8 cellular contexts compared by ENCODE assay signal in the genomic region with DNA sequence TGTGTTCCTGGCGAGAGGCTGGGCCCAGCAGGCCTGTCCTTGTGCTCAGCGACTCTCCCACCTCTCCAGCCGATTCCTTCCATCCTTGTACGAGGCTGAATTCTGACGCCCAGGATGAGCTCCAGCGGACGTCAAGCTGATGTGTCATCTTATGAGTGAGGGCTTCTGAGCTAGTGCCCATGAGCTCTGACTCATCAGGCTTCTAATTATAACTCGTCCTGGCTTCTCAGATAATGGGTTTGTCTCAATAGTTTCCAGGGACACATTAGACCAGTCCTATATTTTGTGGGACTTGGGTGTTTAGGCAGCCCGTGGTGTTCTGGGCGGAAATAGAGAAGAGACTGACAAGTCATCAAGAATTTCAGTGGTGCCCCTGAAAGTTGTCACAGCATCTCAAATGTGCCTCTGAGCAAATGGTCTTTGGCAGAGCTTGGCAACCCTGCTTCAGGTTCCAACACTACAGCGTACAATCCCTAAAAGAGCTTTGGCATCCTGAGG.
DNase-seq lines count a peak whose midpoint lies in the region; FAIRE-seq and TF ChIP-seq lines count a peak whose summit lies in the region.

No MANE protein-coding gene starts in this region.

- FAIRE-seq in GM19239 (lab: Jason Lieb, UNC): peak; percentile 79
- peak; percentile 87 for FAIRE-seq in RCC 7860 (lab: Jason Lieb, UNC)
- FAIRE-seq in GM12891 (lab: Jason Lieb, UNC): no peak

- dilution Hi-C loops in mammary epithelial cell (cut with HindIII; ENCODE audit: low sequenced_read_pairs): loop anchor here (5.0 kb wide), 3 partner anchors 57 to 112 kb away; no protein-coding TSS in a partner anchor

- no TSS peak for BruUV-seq in mammary epithelial cell (replicated peaks; lab: Mats Ljungman, UMichigan)

- DNase-seq in GM19239 (ENCODE audit: insufficient read length, low spot score): no peak
- DNase-seq in RCC 7860 (ENCODE audit: low spot score): peak; percentile 97
- DNase-seq in mammary epithelial cell: peak; percentile 97
- no peak for DNase-seq in DMS114 treated with DMSO at 0.1 percent for 48 hours (lab: John Stamatoyannopoulos, UW; ENCODE audit: unreplicated experiment)
- no peak for DNase-seq in NCI-H1436 (lab: John Stamatoyannopoulos, UW)
- no peak for DNase-seq in GM10248 (ENCODE audit: extremely low spot score)
- DNase-seq in GM12891 (ENCODE audit: insufficient read length, low spot score): no peak

- H3K36me3 ChIP-seq in mammary epithelial cell (ENCODE audit: insufficient read depth, low read length) (no peaks in the 10 kb centered on the region), mesodermal cell (ENCODE audit: control insufficient read depth, insufficient read depth, low read length) (no peaks in the 10 kb centered on the region)

- CTCF ChIA-PET in mammary epithelial cell (lab: Charles Lee; ENCODE audit: low non-redundant PET) (interaction anchor here (0.5 kb wide), 1 partner anchor 53 kb away, joined by 4 read pairs; no protein-coding TSS in a partner anchor), GM10248 (lab: Yijun Ruan, JAX) (interaction anchor here (0.7 to 3.6 kb wide), 9 partner anchors 8 to 125 kb away, joined by 3 to 22 read pairs (median 7); no protein-coding TSS in a partner anchor)

- peaks cover 4% of the 10 kb centered on the region for H3K79me2 ChIP-seq in mammary epithelial cell (ENCODE audit: insufficient read depth, low read length)

- H4K20me1 ChIP-seq in mammary epithelial cell (ENCODE audit: insufficient read depth, low read length): no peaks in the 10 kb centered on the region

- no peak for TF ChIP-seq CTCF in mammary epithelial cell (conservative IDR thresholded peaks at IDR 0.05 in 1 of 2, IDR thresholded peaks at IDR 0.05 in 1 of 2; ENCODE audit: extremely low read depth in 1 of 2, insufficient read depth in 1 of 2, low read depth in 1 of 2, low read length in 2 of 2)
- TF ChIP-seq CTCF in GM10248 (IDR thresholded peaks at IDR 0.05; ENCODE audit: control extremely low read depth, extremely low read depth, low read depth, missing control alignments): no peak

- peaks cover 45% of the 10 kb centered on the region for H3K4me1 ChIP-seq in mammary epithelial cell (ENCODE audit: insufficient read depth, low read length)
- H3K4me1 ChIP-seq in mesodermal cell (ENCODE audit: control insufficient read depth, insufficient read depth, low read length, poor library complexity, severe bottlenecking): peaks cover 44% of the 10 kb centered on the region

- H3K9me3 ChIP-seq in mammary epithelial cell (replicated peaks; ENCODE audit: insufficient read depth, low read length) (no peaks in the 10 kb centered on the region), mesodermal cell (ENCODE audit: control insufficient read depth, low read length) (no peaks in the 10 kb centered on the region)

- peak overlapping the region; percentile 21 for H3K4me2 ChIP-seq in mammary epithelial cell (ENCODE audit: insufficient read depth, low read depth, low read length)

- in situ Hi-C loops in mammary epithelial cell (cut with MboI; ENCODE audit: low sequenced_read_pairs in 2 of 2): no loop called here

- POLR2A ChIA-PET in GM10248 (lab: Yijun Ruan, JAX): interaction anchor here (0.9 kb wide), 1 partner anchor 10 kb away, joined by 3 read pairs; no protein-coding TSS in a partner anchor

- WGBS in mammary epithelial cell (ENCODE audit: low coverage, missing lambda C conversion rate): 9% methylated on average over 11 of the region's 11 CpGs
- 50 to 75% methylated on average over 2 to 8 of the region's 11 CpGs for WGBS in mesodermal cell (ENCODE audit: insufficient coverage in 2 of 2), 2 experiments

- no peak for TF ChIP-seq POLR2A in GM12891 (IDR thresholded peaks at IDR 0.05; ENCODE audit: low read depth, low read length)

- H3K9ac ChIP-seq in mammary epithelial cell (ENCODE audit: insufficient read depth, low read length): peak overlapping the region; percentile 69

- H3K27ac ChIP-seq in mammary epithelial cell (ENCODE audit: insufficient read depth, low read depth, low read length) (peak overlapping the region; percentile 97), mesodermal cell (ENCODE audit: low read depth, low read length, severe bottlenecking) (peak overlapping the region; percentile 83)

- H3K4me3 ChIP-seq in mammary epithelial cell (replicated peaks in 1 of 3; ENCODE audit: insufficient read depth in 1 of 3, low read depth in 2 of 3, low read length in 3 of 3): peak overlapping the region in 1 of 3 experiments; percentile 4
- H3K4me3 ChIP-seq in mesodermal cell (ENCODE audit: extremely low read depth, insufficient read depth, low read length, poor library complexity, severe bottlenecking): no peak overlapping the region

- intact Hi-C loops in mammary epithelial cell (cut with micrococcal nuclease): loop anchor here (1.0 to 2.0 kb wide), 4 partner anchors 10 to 109 kb away; a partner anchor contains a TSS

- no peak overlapping the region for H2AFZ ChIP-seq in mammary epithelial cell (ENCODE audit: low read depth, low read length)

- H3K27me3 ChIP-seq in mammary epithelial cell (ENCODE audit: insufficient read depth, low read length): no peaks in the 10 kb centered on the region

TF ChIP-seq in GM12891, 5 proteins besides CTCF, POLR2A, EP300 and RAD21:
- TF ChIP-seq PAX5 (IDR thresholded peaks at IDR 0.05; ENCODE audit: insufficient read depth, low read length, severe bottlenecking) (no peak), SPI1 (IDR thresholded peaks at IDR 0.05; ENCODE audit: low read depth, low read length) (no peak), POLR2AphosphoS5 (IDR thresholded peaks at IDR 0.05; ENCODE audit: low read depth, low read length) (no peak), TAF1 (IDR thresholded peaks at IDR 0.05; ENCODE audit: low read depth, low read length) (no peak), POU2F2 (IDR thresholded peaks at IDR 0.05; ENCODE audit: low read depth, low read length) (no peak)

Comparison
In these comparisons a context has a peak if more than half of its experiments do, and no peak if none do; other contexts are left out.
1. DNase-seq: peak in RCC 7860 (single experiment) and mammary epithelial cell (single experiment); none in GM19239 (single experiment), DMS114 treated with DMSO at 0.1 percent for 48 hours (single experiment), NCI-H1436 (single experiment), GM10248 (single experiment) and GM12891 (single experiment).